ENCODE assay signal across 1 cellular context in genomic region chr11:85854212-85854556, GRCh38.
TF ChIP-seq lines count a peak whose summit lies in the region.

No MANE protein-coding gene starts in this region.

TF ChIP-seq in HepG2, 621 proteins besides CTCF, POLR2A, EP300 and RAD21 (continued from another document):
- TF ChIP-seq BATF2 (CRISPR knock-in tag; IDR thresholded peaks at IDR 0.05) = no peak
- TF ChIP-seq JUN (CRISPR knock-in tag; IDR thresholded peaks at IDR 0.05) = no peak
TF ChIP-seq in HepG2: peak in this region for 0.
